Comparison of ENCODE assay signal across 26 cellular contexts in genomic region chr13:106490177-106490576, GRCh38.
"Had no signal": no experiment of that assay in that cellular context is flagged by ENCODE, and none has a peak within 500 bp of the region (broad histone marks: within the 10 kb centered on the region; RNA-seq: fewer than 3 reads in every experiment).

No MANE protein-coding gene starts in this region.

- H3K36me3 Mint-ChIP-seq: activated CD4-positive, alpha-beta memory T cell treated with anti-CD3 and anti-CD28 coated beads for 36 hours; activated naive CD8-positive, alpha-beta T cell had no signal

- H3K9me3 Mint-ChIP-seq: activated B cell treated with CpG ODN at 0.5 μM for 24 hours; activated CD4-positive, alpha-beta memory T cell treated with anti-CD3 and anti-CD28 coated beads for 36 hours; activated CD4-positive, alpha-beta T cell treated with anti-CD3 and anti-CD28 coated beads, Interleukin-2, amount 10 ng/mL, durations not matched to agents 24 days and 14 days; activated naive CD4-positive, alpha-beta T cell treated with anti-CD3 and anti-CD28 coated beads for 36 hours; activated T-helper 17 cell treated with anti-CD3 and anti-CD28 coated beads, Interleukin-2, amount 50 U/mL, for 72 hours had no signal

- FAIRE-seq: TTC549 had no signal

- H3K36me3 ChIP-seq: breast epithelium had no signal

- H3K4me3 ChIP-seq: breast epithelium, SJCRH30 had no signal

- ATAC-seq: Panc1 had no signal

- H3K27ac ChIP-seq: breast epithelium, KMS-11, RWPE1, SJCRH30 had no signal

- H3K4me2 ChIP-seq: KMS-11 had no signal

- H3K27ac Mint-ChIP-seq: activated B cell treated with CpG ODN at 0.5 μM for 24 hours; activated CD4-positive, alpha-beta memory T cell treated with anti-CD3 and anti-CD28 coated beads for 36 hours; activated CD4-positive, alpha-beta T cell treated with anti-CD3 and anti-CD28 coated beads, Interleukin-2, amount 10 ng/mL, durations not matched to agents 24 days and 14 days; activated naive CD4-positive, alpha-beta T cell treated with anti-CD3 and anti-CD28 coated beads for 36 hours; activated naive CD8-positive, alpha-beta T cell had no signal

- H3K27me3 ChIP-seq: breast epithelium, SJCRH30 had no signal

- H3K9ac ChIP-seq: KMS-11 had no signal

- H3K4me3 Mint-ChIP-seq: activated CD4-positive, alpha-beta memory T cell treated with anti-CD3 and anti-CD28 coated beads for 36 hours had no signal

- H3K4me1 ChIP-seq: breast epithelium, SJCRH30 had no signal

- DNase-seq: activated B cell treated with CpG ODN at 0.5 μM for 24 hours; activated CD4-positive, alpha-beta T cell treated with anti-CD3 and anti-CD28 coated beads for 1 hour; activated CD8-positive, alpha-beta memory T cell treated with anti-CD3 and anti-CD28 coated beads for 24 hours; activated gamma-delta T cell; activated naive CD4-positive, alpha-beta T cell treated with anti-CD3 and anti-CD28 coated beads for 36 hours; activated T-cell treated with anti-CD3 and anti-CD28 coated beads, Interleukin-2, amount 50 U/mL, for 48 hours; NCI-H1092; NCI-H1417; NCI-H2029; NCI-H2107; NCI-H345; NCI-H510A; NCI-H526 treated with DMSO at 0.1 percent for 48 hours; NCI-H82; Right ventricle myocardium superior; SJCRH30; T1000 had no signal

- H3K9me3 ChIP-seq: breast epithelium, SJCRH30 had no signal
